Comparison of ENCODE assay signal across 17 cellular contexts in genomic region chr5:150601774-150602345, GRCh38. TPM values are rescaled to one million over a fixed set of nuclear protein-coding genes. Genes with fewer than 3 reads are reported as not detected.
DNase-seq lines count a peak whose midpoint lies in the region; FAIRE-seq and TF ChIP-seq lines count a peak whose summit lies in the region.
"Had no signal": no experiment of that assay in that cellular context is flagged by ENCODE, and none has a peak within 500 bp of the region (broad histone marks: within the 10 kb centered on the region; RNA-seq: fewer than 3 reads in every experiment).

No MANE protein-coding gene starts in this region.

- DNase-seq in SK-N-DZ (ENCODE audit: low spot score) (peak; percentile 54), chondrocyte (ENCODE audit: low spot score) (peak; percentile 68), kidney (peak; percentile 41), stomach (no peak), NCI-H774 (lab: John Stamatoyannopoulos, UW) (no peak), HAP-1 (ENCODE audit: low spot score in 2 of 2) (no peak), activated T-cell treated with anti-CD3 and anti-CD28 coated beads for 4 hours (no peak)
- DNase-seq: activated CD8-positive, alpha-beta memory T cell treated with anti-CD3 and anti-CD28 coated beads for 24 hours; activated naive CD4-positive, alpha-beta T cell treated with anti-CD3 and anti-CD28 coated beads, Interleukin-2, amount 10 ng/mL, durations not matched to agents 7 days and 5 days; activated T-cell treated with anti-CD3 and anti-CD28 coated beads, Interleukin-2, amount 50 U/mL, for 4 hours; anterior cingulate cortex; foreskin melanocyte; mesenchymal stem cell; MM.1S; NCI-H1436; substantia nigra had no signal

- H3K36me3 ChIP-seq in kidney (ENCODE audit: control insufficient read depth in 1 of 2, insufficient read depth in 2 of 2, low read length in 2 of 2) = no peaks in the 10 kb centered on the region
- H3K36me3 ChIP-seq in stomach = no peaks in the 10 kb centered on the region
- H3K36me3 ChIP-seq in HAP-1 (replicated peaks) = no peaks in the 10 kb centered on the region

- no peak for TF ChIP-seq POLR2A in stomach (IDR thresholded peaks at IDR 0.05)

- H3K27me3 Mint-ChIP-seq in chondrocyte (ENCODE audit: low read depth) = no peaks in the 10 kb centered on the region

- 77 to 83% (median 82%) methylated on average over 8 to 9 of the region's 9 CpGs for WGBS in stomach, 5 donors

- no peaks in the 10 kb centered on the region for H3K9me3 Mint-ChIP-seq in chondrocyte (ENCODE audit: low read depth)
- H3K9me3 Mint-ChIP-seq: activated naive CD4-positive, alpha-beta T cell treated with anti-CD3 and anti-CD28 coated beads, Interleukin-2, amount 10 ng/mL, durations not matched to agents 7 days and 5 days; activated T-cell treated with anti-CD3 and anti-CD28 coated beads, Interleukin-2, amount 50 U/mL, for 4 hours; CD8-positive, alpha-beta memory T cell had no signal

- H3K4me1 ChIP-seq in kidney (ENCODE audit: control insufficient read depth in 1 of 2, insufficient read depth in 1 of 2, low read depth in 1 of 2, low read length in 2 of 2) = peaks cover 3 to 9% of the 10 kb centered on the region in 2 donors
- H3K4me1 ChIP-seq in stomach = peaks cover 21 to 56% (median 40%) of the 10 kb centered on the region in 4 donors
- no peaks in the 10 kb centered on the region for H3K4me1 ChIP-seq in HAP-1

- peak overlapping the region; percentile 88 for H3K4me3 Mint-ChIP-seq in chondrocyte (ENCODE audit: unreplicated experiment)
- H3K4me3 Mint-ChIP-seq: activated naive CD4-positive, alpha-beta T cell treated with anti-CD3 and anti-CD28 coated beads, Interleukin-2, amount 10 ng/mL, durations not matched to agents 7 days and 5 days; activated T-cell treated with anti-CD3 and anti-CD28 coated beads, Interleukin-2, amount 50 U/mL, for 4 hours; CD8-positive, alpha-beta memory T cell had no signal

- TF ChIP-seq CTCF in chondrocyte (IDR thresholded peaks at IDR 0.05) (no peak), kidney (IDR thresholded peaks at IDR 0.05; ENCODE audit: borderline replicate concordance, extremely low read depth, insufficient read depth) (no peak), stomach (IDR thresholded peaks at IDR 0.05) (no peak)

- H3K36me3 Mint-ChIP-seq in chondrocyte (ENCODE audit: low read depth) = no peaks in the 10 kb centered on the region
- H3K36me3 Mint-ChIP-seq: activated naive CD4-positive, alpha-beta T cell treated with anti-CD3 and anti-CD28 coated beads, Interleukin-2, amount 10 ng/mL, durations not matched to agents 7 days and 5 days; CD8-positive, alpha-beta memory T cell had no signal

- no peak overlapping the region for H3K9ac ChIP-seq in kidney (ENCODE audit: low read length in 2 of 2)

- peak overlapping the region; percentile 95 for H3K27ac Mint-ChIP-seq in chondrocyte (ENCODE audit: unreplicated experiment)
- H3K27ac Mint-ChIP-seq: activated naive CD4-positive, alpha-beta T cell treated with anti-CD3 and anti-CD28 coated beads, Interleukin-2, amount 10 ng/mL, durations not matched to agents 7 days and 5 days had no signal

- H3K4me1 Mint-ChIP-seq in chondrocyte (ENCODE audit: low read depth) = peaks cover 95% of the 10 kb centered on the region
- H3K4me1 Mint-ChIP-seq: activated naive CD4-positive, alpha-beta T cell treated with anti-CD3 and anti-CD28 coated beads, Interleukin-2, amount 10 ng/mL, durations not matched to agents 7 days and 5 days; CD8-positive, alpha-beta memory T cell had no signal

- no peak overlapping the region for H3K4me3 ChIP-seq in kidney (ENCODE audit: low read length in 2 of 2)
- H3K4me3 ChIP-seq in stomach = no peak overlapping the region
- H3K4me3 ChIP-seq in HAP-1 = no peak overlapping the region

- no peak for TF ChIP-seq EP300 in stomach (IDR thresholded peaks at IDR 0.05)

- FAIRE-seq in kidney (lab: Jason Lieb, UNC) = no peak

- H3K27me3 ChIP-seq in stomach (no peaks in the 10 kb centered on the region), HAP-1 (ENCODE audit: low read depth) (no peaks in the 10 kb centered on the region)

- no peaks in the 10 kb centered on the region for H3K9me3 ChIP-seq in kidney (ENCODE audit: control insufficient read depth in 1 of 2, low read length in 2 of 2)
- no peaks in the 10 kb centered on the region for H3K9me3 ChIP-seq in stomach
- H3K9me3 ChIP-seq in HAP-1 = no peaks in the 10 kb centered on the region

- H3K27ac ChIP-seq in kidney (ENCODE audit: low read depth in 2 of 2, low read length in 2 of 2) (no peak overlapping the region), stomach (peak overlapping the region; percentile 43 to 79 (median 69))

- intact Hi-C loops in kidney (cut with DNase I) (no loop called here), stomach (cut with DNase I; ENCODE audit: low total_unique reads) (no loop called here)

- in situ Hi-C loops in HAP-1 (cut with MboI; ENCODE audit: low sequenced_read_pairs) = no loop called here

RNA-seq across cellular contexts. Expression of gene SYNPO, which starts 38.6 kb away (rescaled TPM):
- 0.91 and 1.0 TPM in 2 replicates for polyA plus RNA-seq in SK-N-DZ (2014; cell fraction: cytosol; rRNA removed)
- 0.82 and 1.4 TPM in 2 replicates for polyA plus RNA-seq in SK-N-DZ (2014; cell fraction: nucleus; rRNA removed)
- total RNA-seq in chondrocyte = 156 to 198 TPM (median 195 TPM) in 3 replicates
- 87.6 TPM for total RNA-seq in kidney
- 46.3 TPM for polyA plus RNA-seq in kidney (ENCODE audit: insufficient read depth, low read depth, low replicate concordance)
- total RNA-seq in stomach = 10 to 100 TPM in 3 of 5 donors, 1 to 10 TPM in 2; 3.7 to 52.7 (median 20.1) TPM
- 10 to 100 TPM; 12.6 to 42.3 (median 23.2) TPM for polyA plus RNA-seq in stomach
- polyA plus RNA-seq: CD8-positive, alpha-beta memory T cell had no signal

RNA-seq across cellular contexts. Expression of gene MYOZ3, which starts 59.2 kb away (rescaled TPM):
- 3.8 and 4.4 TPM in 2 replicates for polyA plus RNA-seq in SK-N-DZ (2014; cell fraction: cytosol; rRNA removed)
- 1.5 and 4.4 TPM in 2 replicates for polyA plus RNA-seq in SK-N-DZ (2014; cell fraction: nucleus; rRNA removed)
- total RNA-seq in chondrocyte = 1.9 to 3.3 TPM (median 2.0 TPM) in 3 replicates
- 0.66 TPM for total RNA-seq in kidney
- 1.3 TPM for polyA plus RNA-seq in kidney (ENCODE audit: insufficient read depth, low read depth, low replicate concordance)
- total RNA-seq in stomach = under 1 TPM in 1 of 5 donors, not detected in 4; 0.55 TPM
- polyA plus RNA-seq in stomach = 1 to 10 TPM in 1 of 3 donors, under 1 TPM in 2; 0.23 to 1.8 (median 0.50) TPM
- total RNA-seq: CD8-positive, alpha-beta memory T cell had no signal
- polyA plus RNA-seq: CD8-positive, alpha-beta memory T cell had no signal

Comparison
In these comparisons a context has a peak if more than half of its experiments do, and no peak if none do; other contexts are left out.
1. DNase-seq: peak in SK-N-DZ (single experiment), chondrocyte (single experiment) and kidney (single experiment); none in stomach (single experiment), NCI-H774 (single experiment), HAP-1 (0 of 2) and activated T-cell treated with anti-CD3 and anti-CD28 coated beads for 4 hours (single experiment).
2. H3K27ac ChIP-seq: peak in stomach (5 of 5); none in kidney (0 of 2).